ENCODE assay signal across 8 cellular contexts in the genomic region with DNA sequence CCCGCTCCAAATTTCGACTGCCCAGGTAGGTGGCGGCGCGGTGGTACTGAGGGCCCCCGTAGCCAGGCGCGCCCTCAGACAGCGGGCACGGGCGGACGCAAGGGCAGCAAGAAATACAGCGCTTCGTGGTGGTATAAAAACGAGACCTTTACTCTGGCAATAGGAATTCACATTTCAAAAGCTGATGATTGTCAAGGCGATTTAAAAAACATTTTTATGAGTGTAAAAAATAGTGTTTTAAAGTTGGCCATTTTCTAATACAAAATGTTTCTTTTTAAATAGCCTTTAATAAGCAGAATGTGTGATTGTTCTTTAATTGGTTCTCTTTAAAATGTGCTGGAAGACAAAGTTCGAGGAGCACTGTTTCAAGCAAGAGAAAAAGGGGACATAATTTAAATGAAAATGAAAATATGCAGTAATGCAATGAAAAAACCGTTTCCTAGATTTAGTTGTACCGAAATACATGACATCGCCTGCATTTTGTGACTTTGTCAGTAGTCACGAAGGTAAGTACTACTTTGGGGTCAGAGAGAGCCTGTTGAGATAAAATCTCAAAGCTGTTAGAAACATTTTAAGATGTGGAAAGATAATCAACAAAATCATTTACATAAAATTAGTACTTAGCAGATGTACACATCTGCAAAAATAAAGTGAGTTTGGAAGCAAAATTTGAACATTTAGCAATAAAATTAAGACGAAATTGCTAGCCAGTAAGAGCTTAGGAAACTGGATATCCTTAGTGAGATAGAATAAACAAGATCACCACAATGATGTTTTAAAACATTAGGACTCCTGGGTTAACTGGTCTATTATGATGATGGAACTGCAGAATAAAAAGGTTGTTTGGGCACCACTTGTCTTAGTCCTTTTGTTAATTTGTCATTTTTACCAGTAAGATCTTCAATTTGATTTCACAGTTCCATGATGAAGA. TPM values are rescaled to one million over a fixed set of nuclear protein-coding genes. Genes with fewer than 3 reads are reported as not detected.
DNase-seq lines count a peak whose midpoint lies in the region; ATAC-seq, FAIRE-seq and TF ChIP-seq lines count a peak whose summit lies in the region.

No MANE protein-coding gene starts in this region.

- no peak overlapping the region for H2BK120ac ChIP-seq in H1 (replicated peaks; ENCODE audit: low read depth, low read length)

- H3K4me2 ChIP-seq in H1 (ENCODE audit: insufficient read depth in 1 of 2, low read depth in 2 of 2, low read length in 2 of 2) (peak overlapping the region; percentile 72 to 90), neural cell (ENCODE audit: low read length) (peak overlapping the region; percentile 43)

- TF ChIP-seq POLR2A in H1 (IDR thresholded peaks at IDR 0.05; ENCODE audit: control extremely low read depth in 1 of 2, low read depth in 2 of 2, low read length in 2 of 2), result no peak

- WGBS in H1 (ENCODE audit: extremely low coverage in 1 of 2, insufficient coverage in 1 of 2, insufficient read length in 1 of 2, insufficient replicate concordance in 2 of 2, low coverage in 1 of 2, low lambda C conversion rate in 2 of 2, missing lambda C conversion rate in 1 of 2), 2 experiments, result 6% methylated on average over 22 of the region's 22 CpGs; no CpG with 5 or more reads in 1 of the 2 experiments

- H3K9me2 ChIP-seq in neural cell (ENCODE audit: insufficient read depth, low read length), result no peaks in the 10 kb centered on the region

- H3K79me1 ChIP-seq in H1 (ENCODE audit: low read depth, low read length), result 0 out of 2 replicates have a peak, but pooled peaks cover 3% of the 10 kb centered on the region

- no peak overlapping the region for H4K91ac ChIP-seq in H1 (replicated peaks; ENCODE audit: insufficient read length, low read length)

- no peak overlapping the region for H3K14ac ChIP-seq in H1 (ENCODE audit: insufficient read length)

- no peak overlapping the region for H3K4ac ChIP-seq in H1 (replicated peaks; ENCODE audit: insufficient read length, low read depth, low read length)

- peak; percentile 47 for DNase-seq in NCI-H2227 treated with DMSO at 0.1 percent for 48 hours (lab: John Stamatoyannopoulos, UW)
- no peak for DNase-seq in NCI-H2227 (lab: John Stamatoyannopoulos, UW; ENCODE audit: unreplicated experiment)
- DNase-seq in OCI-M1 (lab: John Stamatoyannopoulos, UW), result peak; percentile 80
- no peak for DNase-seq in H1 (ENCODE audit: low read depth in 1 of 2, low spot score in 2 of 2)
- DNase-seq in amniotic stem cell (lab: John Stamatoyannopoulos, UW), result no peak

- H3K9ac ChIP-seq in H1 (replicated peaks in 1 of 4; ENCODE audit: extremely low read depth in 1 of 4, low read depth in 3 of 4, low read length in 3 of 4) (peak overlapping the region in 1 of 4 experiments; percentile 0; a peak in 3 of 7 replicates), neural cell (ENCODE audit: low read length) (peak overlapping the region; percentile 70)

- no peak for FAIRE-seq in H1 (lab: Jason Lieb, UNC)

- POLR2A ChIA-PET in H1 (lab: Charles Lee; ENCODE audit: partially characterized antibody), result interaction anchor here (0.9 to 2.2 kb wide), 10 partner anchors 11 to 203 kb away, joined by 3 to 17 read pairs (median 5); a partner anchor contains a TSS

- H3K27ac ChIP-seq in H1 (ENCODE audit: low read depth, low read length) (no peak overlapping the region), neural cell (ENCODE audit: low read length) (peak overlapping the region; percentile 46)

- H3K36me3 ChIP-seq in H1 (ENCODE audit: control insufficient read depth in 2 of 4, insufficient read depth in 4 of 4, low read length in 3 of 4) (peaks cover 0 to 17% (median 6%) of the 10 kb centered on the region in 4 experiments; a peak in 5 of 8 replicates), neural cell (ENCODE audit: insufficient read depth, low read length) (no peaks in the 10 kb centered on the region)

- no peak overlapping the region for H2BK12ac ChIP-seq in H1 (ENCODE audit: low read depth, low read length)

- H2BK15ac ChIP-seq in H1 (ENCODE audit: low read length), result no peak overlapping the region

- no peak overlapping the region for H3K18ac ChIP-seq in H1 (ENCODE audit: extremely low read depth, low read length)

- ATAC-seq in GM21576 (IDR thresholded peaks at IDR 0.05; ENCODE audit: unreplicated experiment) (no peak), HG03565 (IDR thresholded peaks at IDR 0.05; ENCODE audit: unreplicated experiment) (no peak)

- H3K4me3 ChIP-seq in H1 (ENCODE audit: extremely low read depth in 1 of 4, insufficient read depth in 2 of 4, low read depth in 3 of 4, low read length in 4 of 4), result peak overlapping the region; percentile 83 to 94 (median 86)
- peak overlapping the region; percentile 91 for H3K4me3 ChIP-seq in neural cell (ENCODE audit: low read length)

- H3K23ac ChIP-seq in H1 (ENCODE audit: insufficient read length), result no peak overlapping the region

- peaks cover 0 to 5% (median 3%) of the 10 kb centered on the region in 4 experiments; a peak in 4 of 7 replicates for H3K4me1 ChIP-seq in H1 (replicated peaks in 1 of 4; ENCODE audit: control insufficient read depth in 3 of 4, insufficient read depth in 4 of 4, low read length in 3 of 4)

- H4K8ac ChIP-seq in H1 (ENCODE audit: extremely low read depth, insufficient read depth, low read length), result peak overlapping the region; percentile 45; the same call in 1 of the 2 replicates

- H2BK20ac ChIP-seq in H1 (ENCODE audit: low read length), result no peak overlapping the region

- H2AFZ ChIP-seq in H1 (ENCODE audit: low read length) (no peak overlapping the region), neural cell (ENCODE audit: low read depth, low read length) (peak overlapping the region; percentile 56)

- peaks cover 7% of the 10 kb centered on the region; the same call in 1 of the 2 replicates for H3K23me2 ChIP-seq in H1 (ENCODE audit: low read depth, low read length)

- TF ChIP-seq RAD21 in H1 (IDR thresholded peaks at IDR 0.05 in 1 of 2, conservative IDR thresholded peaks at IDR 0.05 in 1 of 2; ENCODE audit: low read depth in 2 of 2, low read length in 2 of 2) (no peak), neural cell (conservative IDR thresholded peaks at IDR 0.05) (no peak)

- no peak overlapping the region for H3K56ac ChIP-seq in H1 (replicated peaks; ENCODE audit: insufficient read length, low read depth, low read length)

- H4K20me1 ChIP-seq in H1 (replicated peaks in 1 of 2; ENCODE audit: control insufficient read depth in 1 of 2, insufficient read depth in 2 of 2, low read length in 2 of 2), result peaks cover 0 to 4% of the 10 kb centered on the region in 2 experiments
- H4K20me1 ChIP-seq in neural cell (ENCODE audit: insufficient read depth), result no peaks in the 10 kb centered on the region

- no peak overlapping the region for H2AK5ac ChIP-seq in H1 (ENCODE audit: low read depth, low read length)

- TF ChIP-seq CTCF in H1 (IDR thresholded peaks at IDR 0.05; ENCODE audit: control extremely low read depth in 1 of 3, insufficient read depth in 1 of 3, low read depth in 1 of 3, low read length in 3 of 3), result no peak
- TF ChIP-seq CTCF in neural cell (IDR thresholded peaks at IDR 0.05; ENCODE audit: poor library complexity, severe bottlenecking), result no peak

- H3K9me3 ChIP-seq in H1 (ENCODE audit: insufficient read depth in 2 of 2, low read depth in 1 of 2, low read length in 1 of 2) (no peaks in the 10 kb centered on the region), neural cell (ENCODE audit: low read length) (no peaks in the 10 kb centered on the region)

- TF ChIP-seq EP300 in H1 (IDR thresholded peaks at IDR 0.05; ENCODE audit: borderline replicate concordance in 1 of 2, low read depth in 2 of 2, low read length in 2 of 2) (no peak), neural cell (conservative IDR thresholded peaks at IDR 0.05; ENCODE audit: poor library complexity, severe bottlenecking) (no peak)

- H4K5ac ChIP-seq in H1 (ENCODE audit: insufficient read length, low read depth, low read length), result peak overlapping the region; percentile 86

- H3K27me3 ChIP-seq in H1 (replicated peaks in 1 of 4; ENCODE audit: control insufficient read depth in 3 of 4, extremely low read depth in 1 of 4, insufficient read depth in 3 of 4, low read length in 3 of 4), result no peaks in the 10 kb centered on the region
- no peaks in the 10 kb centered on the region for H3K27me3 ChIP-seq in neural cell (ENCODE audit: insufficient read depth, low read depth, low read length)

- H3K79me2 ChIP-seq in H1 (ENCODE audit: control insufficient read depth in 1 of 2, insufficient read depth in 2 of 2, low read length in 2 of 2) (peaks cover 0 to 24% of the 10 kb centered on the region in 2 experiments; a peak in 3 of 4 replicates), neural cell (replicated peaks; ENCODE audit: insufficient read depth, low read length) (no peaks in the 10 kb centered on the region)

- H2BK5ac ChIP-seq in H1 (ENCODE audit: low read depth, low read length), result no peak overlapping the region

- CTCF ChIA-PET in H1 (lab: Charles Lee; ENCODE audit: partially characterized antibody), result interaction anchor here (0.6 kb wide), 1 partner anchor 472 kb away, joined by 3 read pairs; no protein-coding TSS in a partner anchor

- H3F3A ChIP-seq in neural cell (ENCODE audit: insufficient read depth, low read length, poor library complexity, severe bottlenecking), result no peaks in the 10 kb centered on the region

TF ChIP-seq in H1, 55 proteins besides CTCF, POLR2A, EP300 and RAD21:
- TF ChIP-seq TAF7 (optimal IDR thresholded peaks at IDR 0.05; ENCODE audit: borderline replicate concordance, low read depth, low read length), result peak; percentile 36
- no peak for TF ChIP-seq CTBP2 (IDR thresholded peaks at IDR 0.05; ENCODE audit: borderline replicate concordance, insufficient read depth, insufficient read length, low read length)

TF ChIP-seq in neural cell, 6 proteins besides CTCF, POLR2A, EP300 and RAD21 (continues in another document):
- peak; percentile 20 for TF ChIP-seq POLR2AphosphoS5 (IDR thresholded peaks at IDR 0.05)
- TF ChIP-seq SMC3 (conservative IDR thresholded peaks at IDR 0.05; ENCODE audit: poor library complexity), result no peak
- no peak for TF ChIP-seq MXI1 (conservative IDR thresholded peaks at IDR 0.05; ENCODE audit: poor library complexity, severe bottlenecking)

RNA-seq across cellular contexts. Expression of a gene that starts 1.1 kb away (rescaled TPM):
- 93.0 and 93.7 TPM in 2 replicates for total RNA-seq in H1 (2021; fragmentation: NEBNext Ultra II Directional; extraction: Animal tissue kit (Norgen Biotek cat#: 25700))
- polyA plus RNA-seq in H1 (2011; rRNA removed), result 29.2 and 50.7 TPM in 2 replicates
- 52.0 TPM for polyA plus RNA-seq in H1 (2011; cell fraction: cytosol; rRNA removed)
- 15.7 TPM for polyA plus RNA-seq in H1 (2011; cell fraction: nucleus; rRNA removed)
- polyA plus RNA-seq in H1 (2012, experiment 1 of 2), result 54.0 to 70.9 TPM (median 61.6 TPM) in 4 replicates
- 22.8 TPM for polyA plus RNA-seq in H1 (2012, experiment 2 of 2)
- 103 TPM for polyA plus RNA-seq in H1 (2013, experiment 1 of 2)
- polyA plus RNA-seq in H1 (2013, experiment 2 of 2), result 118 TPM
- polyA minus RNA-seq in H1 (2011; rRNA and poly(A)+ RNA removed), result 16.5 and 24.9 TPM in 2 replicates
- polyA minus RNA-seq in H1 (2011; cell fraction: cytosol; rRNA and poly(A)+ RNA removed), result 15.3 TPM
- polyA minus RNA-seq in H1 (2011; cell fraction: nucleus; rRNA and poly(A)+ RNA removed), result 13.2 TPM
- 44.2 and 45.2 TPM in 2 replicates for polyA plus RNA-seq in neural cell
- 26.1 and 28.1 TPM in 2 replicates for polyA minus RNA-seq in neural cell

Comparison
In these comparisons a context has a peak if more than half of its experiments do, and no peak if none do; other contexts are left out.
1. DNase-seq: peak in NCI-H2227 treated with DMSO at 0.1 percent for 48 hours (single experiment) and OCI-M1 (single experiment); none in NCI-H2227 (single experiment), H1 (0 of 2) and amniotic stem cell (single experiment).